In the genomic region with DNA sequence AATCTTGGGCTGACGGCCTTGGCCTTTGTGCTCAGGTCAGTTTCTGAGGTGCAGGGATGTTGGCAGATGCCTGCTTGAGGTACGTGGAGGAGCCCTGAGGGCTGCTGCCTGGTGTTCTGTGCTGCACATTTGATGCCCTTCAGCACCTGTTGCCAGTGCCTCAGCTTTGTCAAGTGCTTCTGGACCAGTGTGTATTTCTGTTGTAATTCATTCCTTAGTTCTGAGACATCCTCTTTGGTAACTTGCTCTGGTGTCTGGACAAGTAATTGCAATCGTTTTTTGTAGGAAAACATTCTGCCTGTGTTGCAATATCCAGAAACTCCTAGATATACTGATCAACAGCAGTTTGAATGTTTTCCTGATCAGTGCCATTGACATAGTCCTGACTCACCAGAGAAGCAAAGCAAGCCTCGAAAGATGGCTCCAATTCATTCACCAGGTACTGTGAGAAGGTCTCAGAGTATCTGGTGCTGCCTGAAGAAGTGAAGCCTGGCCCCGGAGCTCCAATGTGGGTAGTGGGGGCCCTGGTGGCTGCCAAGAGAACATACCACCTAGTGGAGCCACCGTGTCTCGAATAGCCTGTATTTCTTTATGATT, we compare ENCODE assay signal across 1 cellular context.
TF ChIP-seq lines count a peak whose summit lies in the region.

No MANE protein-coding gene starts in this region.

TF ChIP-seq in HepG2, 621 proteins besides CTCF, POLR2A, EP300 and RAD21 (continued from another document):
- TF ChIP-seq, protein P1, sequence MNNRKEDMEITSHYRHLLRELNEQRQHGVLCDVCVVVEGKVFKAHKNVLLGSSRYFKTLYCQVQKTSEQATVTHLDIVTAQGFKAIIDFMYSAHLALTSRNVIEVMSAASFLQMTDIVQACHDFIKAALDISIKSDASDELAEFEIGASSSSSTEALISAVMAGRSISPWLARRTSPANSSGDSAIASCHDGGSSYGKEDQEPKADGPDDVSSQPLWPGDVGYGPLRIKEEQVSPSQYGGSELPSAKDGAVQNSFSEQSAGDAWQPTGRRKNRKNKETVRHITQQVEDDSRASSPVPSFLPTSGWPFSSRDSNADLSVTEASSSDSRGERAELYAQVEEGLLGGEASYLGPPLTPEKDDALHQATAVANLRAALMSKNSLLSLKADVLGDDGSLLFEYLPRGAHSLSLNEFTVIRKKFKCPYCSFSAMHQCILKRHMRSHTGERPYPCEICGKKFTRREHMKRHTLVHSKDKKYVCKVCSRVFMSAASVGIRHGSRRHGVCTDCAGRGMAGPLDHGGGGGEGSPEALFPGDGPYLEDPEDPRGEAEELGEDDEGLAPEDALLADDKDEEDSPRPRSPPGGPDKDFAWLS (CRISPR knock-in tag; IDR thresholded peaks at IDR 0.05; ENCODE audit: borderline replicate concordance): 0 out of 2 replicates have a peak, but pooled peaks have one; percentile 44
- TF ChIP-seq NR2F6 (IDR thresholded peaks at IDR 0.05) (no peak), NR2F6 (CRISPR knock-in tag; IDR thresholded peaks at IDR 0.05) (peak; percentile 15; the same call in 1 of the 2 replicates), PITX1 (CRISPR knock-in tag; IDR thresholded peaks at IDR 0.05) (no peak), MTA1 (CRISPR knock-in tag; IDR thresholded peaks at IDR 0.05; ENCODE audit: borderline replicate concordance) (peak; percentile 68), BCL6 (CRISPR knock-in tag; IDR thresholded peaks at IDR 0.05) (0 out of 2 replicates have a peak, but pooled peaks have one; percentile 34), ZNF350 (CRISPR knock-in tag; IDR thresholded peaks at IDR 0.05; ENCODE audit: borderline replicate concordance, low read depth) (peak; percentile 36; the same call in 1 of the 2 replicates), FOXA3 (CRISPR knock-in tag; IDR thresholded peaks at IDR 0.05) (peak; percentile 23; the same call in 1 of the 2 replicates), ARNTL (CRISPR knock-in tag; IDR thresholded peaks at IDR 0.05) (0 out of 2 replicates have a peak, but pooled peaks have one; percentile 33), MEF2D (CRISPR knock-in tag; IDR thresholded peaks at IDR 0.05) (no peak), STAG1 (CRISPR knock-in tag; IDR thresholded peaks at IDR 0.05) (peak; percentile 58), HNF4A (CRISPR knock-in tag; IDR thresholded peaks at IDR 0.05) (peak; percentile 40)
- TF ChIP-seq, protein P2, sequence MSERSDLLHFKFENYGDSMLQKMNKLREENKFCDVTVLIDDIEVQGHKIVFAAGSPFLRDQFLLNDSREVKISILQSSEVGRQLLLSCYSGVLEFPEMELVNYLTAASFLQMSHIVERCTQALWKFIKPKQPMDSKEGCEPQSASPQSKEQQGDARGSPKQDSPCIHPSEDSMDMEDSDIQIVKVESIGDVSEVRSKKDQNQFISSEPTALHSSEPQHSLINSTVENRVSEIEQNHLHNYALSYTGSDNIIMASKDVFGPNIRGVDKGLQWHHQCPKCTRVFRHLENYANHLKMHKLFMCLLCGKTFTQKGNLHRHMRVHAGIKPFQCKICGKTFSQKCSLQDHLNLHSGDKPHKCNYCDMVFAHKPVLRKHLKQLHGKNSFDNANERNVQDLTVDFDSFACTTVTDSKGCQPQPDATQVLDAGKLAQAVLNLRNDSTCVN (CRISPR knock-in tag; IDR thresholded peaks at IDR 0.05; ENCODE audit: borderline replicate concordance): 0 out of 2 replicates have a peak, but pooled peaks have one; percentile 41
- TF ChIP-seq, protein P3, sequence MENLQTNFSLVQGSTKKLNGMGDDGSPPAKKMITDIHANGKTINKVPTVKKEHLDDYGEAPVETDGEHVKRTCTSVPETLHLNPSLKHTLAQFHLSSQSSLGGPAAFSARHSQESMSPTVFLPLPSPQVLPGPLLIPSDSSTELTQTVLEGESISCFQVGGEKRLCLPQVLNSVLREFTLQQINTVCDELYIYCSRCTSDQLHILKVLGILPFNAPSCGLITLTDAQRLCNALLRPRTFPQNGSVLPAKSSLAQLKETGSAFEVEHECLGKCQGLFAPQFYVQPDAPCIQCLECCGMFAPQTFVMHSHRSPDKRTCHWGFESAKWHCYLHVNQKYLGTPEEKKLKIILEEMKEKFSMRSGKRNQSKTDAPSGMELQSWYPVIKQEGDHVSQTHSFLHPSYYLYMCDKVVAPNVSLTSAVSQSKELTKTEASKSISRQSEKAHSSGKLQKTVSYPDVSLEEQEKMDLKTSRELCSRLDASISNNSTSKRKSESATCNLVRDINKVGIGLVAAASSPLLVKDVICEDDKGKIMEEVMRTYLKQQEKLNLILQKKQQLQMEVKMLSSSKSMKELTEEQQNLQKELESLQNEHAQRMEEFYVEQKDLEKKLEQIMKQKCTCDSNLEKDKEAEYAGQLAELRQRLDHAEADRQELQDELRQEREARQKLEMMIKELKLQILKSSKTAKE (CRISPR knock-in tag; IDR thresholded peaks at IDR 0.05; ENCODE audit: borderline replicate concordance): no peak
- TF ChIP-seq, protein P4, sequence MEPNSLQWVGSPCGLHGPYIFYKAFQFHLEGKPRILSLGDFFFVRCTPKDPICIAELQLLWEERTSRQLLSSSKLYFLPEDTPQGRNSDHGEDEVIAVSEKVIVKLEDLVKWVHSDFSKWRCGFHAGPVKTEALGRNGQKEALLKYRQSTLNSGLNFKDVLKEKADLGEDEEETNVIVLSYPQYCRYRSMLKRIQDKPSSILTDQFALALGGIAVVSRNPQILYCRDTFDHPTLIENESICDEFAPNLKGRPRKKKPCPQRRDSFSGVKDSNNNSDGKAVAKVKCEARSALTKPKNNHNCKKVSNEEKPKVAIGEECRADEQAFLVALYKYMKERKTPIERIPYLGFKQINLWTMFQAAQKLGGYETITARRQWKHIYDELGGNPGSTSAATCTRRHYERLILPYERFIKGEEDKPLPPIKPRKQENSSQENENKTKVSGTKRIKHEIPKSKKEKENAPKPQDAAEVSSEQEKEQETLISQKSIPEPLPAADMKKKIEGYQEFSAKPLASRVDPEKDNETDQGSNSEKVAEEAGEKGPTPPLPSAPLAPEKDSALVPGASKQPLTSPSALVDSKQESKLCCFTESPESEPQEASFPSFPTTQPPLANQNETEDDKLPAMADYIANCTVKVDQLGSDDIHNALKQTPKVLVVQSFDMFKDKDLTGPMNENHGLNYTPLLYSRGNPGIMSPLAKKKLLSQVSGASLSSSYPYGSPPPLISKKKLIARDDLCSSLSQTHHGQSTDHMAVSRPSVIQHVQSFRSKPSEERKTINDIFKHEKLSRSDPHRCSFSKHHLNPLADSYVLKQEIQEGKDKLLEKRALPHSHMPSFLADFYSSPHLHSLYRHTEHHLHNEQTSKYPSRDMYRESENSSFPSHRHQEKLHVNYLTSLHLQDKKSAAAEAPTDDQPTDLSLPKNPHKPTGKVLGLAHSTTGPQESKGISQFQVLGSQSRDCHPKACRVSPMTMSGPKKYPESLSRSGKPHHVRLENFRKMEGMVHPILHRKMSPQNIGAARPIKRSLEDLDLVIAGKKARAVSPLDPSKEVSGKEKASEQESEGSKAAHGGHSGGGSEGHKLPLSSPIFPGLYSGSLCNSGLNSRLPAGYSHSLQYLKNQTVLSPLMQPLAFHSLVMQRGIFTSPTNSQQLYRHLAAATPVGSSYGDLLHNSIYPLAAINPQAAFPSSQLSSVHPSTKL (CRISPR knock-in tag; IDR thresholded peaks at IDR 0.05): 0 out of 2 replicates have a peak, but pooled peaks have one; percentile 44
- TF ChIP-seq, protein P5, sequence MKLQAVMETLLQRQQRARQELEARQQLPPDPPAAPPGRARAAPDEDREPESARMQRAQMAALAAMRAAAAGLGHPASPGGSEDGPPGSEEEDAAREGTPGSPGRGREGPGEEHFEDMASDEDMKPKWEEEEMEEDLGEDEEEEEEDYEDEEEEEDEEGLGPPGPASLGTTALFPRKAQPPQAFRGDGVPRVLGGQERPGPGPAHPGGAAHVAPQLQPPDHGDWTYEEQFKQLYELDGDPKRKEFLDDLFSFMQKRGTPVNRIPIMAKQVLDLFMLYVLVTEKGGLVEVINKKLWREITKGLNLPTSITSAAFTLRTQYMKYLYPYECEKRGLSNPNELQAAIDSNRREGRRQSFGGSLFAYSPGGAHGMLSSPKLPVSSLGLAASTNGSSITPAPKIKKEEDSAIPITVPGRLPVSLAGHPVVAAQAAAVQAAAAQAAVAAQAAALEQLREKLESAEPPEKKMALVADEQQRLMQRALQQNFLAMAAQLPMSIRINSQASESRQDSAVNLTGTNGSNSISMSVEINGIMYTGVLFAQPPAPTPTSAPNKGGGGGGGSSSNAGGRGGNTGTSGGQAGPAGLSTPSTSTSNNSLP (IDR thresholded peaks at IDR 0.05; ENCODE audit: low read depth, low read length): peak; percentile 33
TF ChIP-seq in HepG2: peak in this region for 37.
